Comparison of ENCODE assay signal across 25 cellular contexts in the genomic region with DNA sequence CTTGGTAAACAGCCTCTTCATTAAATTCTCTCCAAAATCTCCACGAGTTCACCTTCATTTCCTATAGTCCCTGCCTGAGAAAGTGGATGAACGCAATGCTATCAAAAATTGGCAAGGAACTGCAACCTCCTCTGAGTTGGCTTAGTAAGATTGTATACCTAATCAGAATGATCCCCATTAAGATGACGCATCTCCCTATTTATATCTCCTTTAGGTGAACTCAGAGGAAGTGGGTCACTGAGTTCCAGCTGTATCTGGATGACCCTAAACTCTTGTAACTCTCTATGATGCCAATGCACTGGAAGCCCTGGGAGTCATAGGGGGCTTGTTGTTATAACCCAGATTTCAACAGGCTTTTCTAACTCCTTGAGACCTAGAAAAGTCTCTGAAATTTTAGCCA. TPM values are rescaled to one million over a fixed set of nuclear protein-coding genes. Genes with fewer than 3 reads are reported as not detected.
DNase-seq lines count a peak whose midpoint lies in the region; ATAC-seq and TF ChIP-seq lines count a peak whose summit lies in the region.
"Had no signal": no experiment of that assay in that cellular context is flagged by ENCODE, and none has a peak within 500 bp of the region (broad histone marks: within the 10 kb centered on the region; RNA-seq: fewer than 3 reads in every experiment).

No MANE protein-coding gene starts in this region.

- ATAC-seq in IMR-90 (ENCODE audit: low read depth) (no peak), GM18505 (IDR thresholded peaks at IDR 0.05; ENCODE audit: unreplicated experiment) (no peak), upper lobe of right lung (no peak)
- ATAC-seq: HepG2, K562 had no signal

- dilution Hi-C loops in IMR-90 (cut with HindIII; ENCODE audit: low sequenced_read_pairs, unreplicated experiment) = no loop called here

- TF ChIP-seq RAD21 in IMR-90 (IDR thresholded peaks at IDR 0.05; ENCODE audit: low read length) = no peak

- CTCF ChIA-PET in IMR-90 (lab: Yijun Ruan, JAX) = interaction anchor here (1.2 kb wide), 1 partner anchor 104 kb away, joined by 3 read pairs; the partner anchor contains the start of gene EIF3F

- H3K4ac ChIP-seq in IMR-90 (ENCODE audit: low read depth, low read length) = no peak overlapping the region

- no peak overlapping the region for H2AFZ ChIP-seq in IMR-90 (replicated peaks; ENCODE audit: low read length, poor library complexity)

- H3K36me3 ChIP-seq in IMR-90 (ENCODE audit: control insufficient read depth, insufficient read depth, low read length) = no peaks in the 10 kb centered on the region
- no peaks in the 10 kb centered on the region for H3K36me3 ChIP-seq in left ventricle myocardium inferior
- no peaks in the 10 kb centered on the region for H3K36me3 ChIP-seq in upper lobe of right lung
- H3K36me3 ChIP-seq: MG63 had no signal

- no peaks in the 10 kb centered on the region for H3K9me1 ChIP-seq in IMR-90 (ENCODE audit: insufficient read depth, low read length)

- H3K4me3 ChIP-seq in IMR-90 (ENCODE audit: insufficient read depth, low read depth, low read length) (no peak overlapping the region), choroid plexus epithelial cell (ENCODE audit: low read depth, low read length) (no peak overlapping the region), left ventricle myocardium inferior (no peak overlapping the region), upper lobe of right lung (no peak overlapping the region)
- H3K4me3 ChIP-seq: K562, MG63 had no signal

- H2AK9ac ChIP-seq in IMR-90 (replicated peaks; ENCODE audit: low read depth, low read length, poor library complexity) = no peak overlapping the region

- no peak overlapping the region for H4K8ac ChIP-seq in IMR-90 (ENCODE audit: low read depth in 2 of 2, low read length in 2 of 2)

- no TSS peak for BruUV-seq in IMR-90 (replicated peaks; lab: Mats Ljungman, UMichigan)

- H3K4me2 ChIP-seq in IMR-90 (ENCODE audit: low read depth, low read length) = no peak overlapping the region
- H3K4me2 ChIP-seq: BLaER1 treated with 17β-estradiol and CSF1 and Interleukin-3, amounts not matched to agents 10 nM and 100 nM had no signal

- POLR2A ChIA-PET in IMR-90 (lab: Charles Lee; ENCODE audit: unreplicated experiment) = no interaction called here

- H3K18ac ChIP-seq in IMR-90 (ENCODE audit: low read depth, low read length) = no peak overlapping the region

- H4K20me1 ChIP-seq in IMR-90 (ENCODE audit: insufficient read depth, low read length) = no peaks in the 10 kb centered on the region
- H4K20me1 ChIP-seq: BLaER1 treated with 17β-estradiol and CSF1 and Interleukin-3, amounts not matched to agents 10 nM and 100 nM had no signal

- no peak overlapping the region for H2BK5ac ChIP-seq in IMR-90 (ENCODE audit: low read depth, low read length, poor library complexity, severe bottlenecking)

- TF ChIP-seq CTCF in IMR-90 (conservative IDR thresholded peaks at IDR 0.05; ENCODE audit: low read depth, low read length) (no peak), choroid plexus epithelial cell (conservative IDR thresholded peaks at IDR 0.05; ENCODE audit: low read depth, low read length) (no peak), left ventricle myocardium inferior (IDR thresholded peaks at IDR 0.05; ENCODE audit: borderline replicate concordance) (no peak), upper lobe of right lung (IDR thresholded peaks at IDR 0.05) (no peak)

- H3K27me3 ChIP-seq in IMR-90 (ENCODE audit: control insufficient read depth, insufficient read depth, low read length) = no peaks in the 10 kb centered on the region; the same call in 1 of the 2 replicates
- peaks cover 13% of the 10 kb centered on the region for H3K27me3 ChIP-seq in left ventricle myocardium inferior (ENCODE audit: low read depth)
- H3K27me3 ChIP-seq in upper lobe of right lung = peaks cover 6% of the 10 kb centered on the region
- H3K27me3 ChIP-seq: BLaER1 treated with 17β-estradiol and CSF1 and Interleukin-3, amounts not matched to agents 10 nM and 100 nM; MG63 had no signal

- in situ Hi-C loops in IMR-90 (cut with MboI; ENCODE audit: low sequenced_read_pairs) = loop anchor here (25.0 kb wide), 1 partner anchor 321 kb away; no protein-coding TSS in a partner anchor

- no peak overlapping the region for H3K9ac ChIP-seq in IMR-90 (ENCODE audit: low read depth, low read length)
- H3K9ac ChIP-seq: BLaER1 treated with 17β-estradiol and CSF1 and Interleukin-3, amounts not matched to agents 10 nM and 100 nM had no signal

- no peak overlapping the region for H2AK5ac ChIP-seq in IMR-90 (ENCODE audit: low read depth, low read length)

- intact Hi-C loops in IMR-90 (cut with micrococcal nuclease) = no loop called here
- intact Hi-C loops in left ventricle myocardium inferior (cut with micrococcal nuclease) = no loop called here
- intact Hi-C loops in upper lobe of right lung (cut with DNase I) = no loop called here

- no peaks in the 10 kb centered on the region for H3K4me1 ChIP-seq in IMR-90 (ENCODE audit: control insufficient read depth, insufficient read depth, low read length)
- H3K4me1 ChIP-seq in left ventricle myocardium inferior = no peaks in the 10 kb centered on the region
- H3K4me1 ChIP-seq in upper lobe of right lung = no peaks in the 10 kb centered on the region

- DNase-seq in ELR (ENCODE audit: low read depth) = peak; percentile 58
- peak; percentile 60 for DNase-seq in IMR-90
- DNase-seq in choroid plexus epithelial cell (ENCODE audit: low read depth) = peak; percentile 84
- DNase-seq in iris pigment epithelial cell (ENCODE audit: low read depth) = peak; percentile 12
- no peak for DNase-seq in left ventricle myocardium inferior
- no peak for DNase-seq in upper lobe of right lung
- DNase-seq: CD4-positive, alpha-beta memory T cell; COR-L47; DMS53; GF-D8; MG63; NCI-H2029; NCI-H446 treated with DMSO at 0.1 percent for 48 hours; NCI-H526 treated with DMSO at 0.1 percent for 48 hours; RPMI8226; SHP77 had no signal

- no peak overlapping the region for H3K56ac ChIP-seq in IMR-90 (ENCODE audit: extremely low read depth, insufficient read depth, low read length)

- H2BK15ac ChIP-seq in IMR-90 (ENCODE audit: low read depth, low read length) = no peak overlapping the region

- no peaks in the 10 kb centered on the region for H3K9me3 ChIP-seq in IMR-90 (ENCODE audit: control insufficient read depth, insufficient read depth, low read length)
- no peaks in the 10 kb centered on the region for H3K9me3 ChIP-seq in left ventricle myocardium inferior (replicated peaks)
- no peaks in the 10 kb centered on the region for H3K9me3 ChIP-seq in upper lobe of right lung
- H3K9me3 ChIP-seq: MG63 had no signal

- no peak overlapping the region for H4K91ac ChIP-seq in IMR-90 (ENCODE audit: insufficient read depth, low read depth, low read length)

- WGBS in IMR-90 (ENCODE audit: extremely low coverage in 2 of 2, insufficient read length in 1 of 2), 2 experiments = no CpG with 5 or more reads among the region's 3 CpGs

- no peak overlapping the region for H3K23ac ChIP-seq in IMR-90 (ENCODE audit: low read depth, low read length)

- TF ChIP-seq POLR2A in IMR-90 (IDR thresholded peaks at IDR 0.05; ENCODE audit: low read depth, low read length) (no peak), GM18505 (IDR thresholded peaks at IDR 0.05; ENCODE audit: borderline replicate concordance, extremely low read depth, insufficient read depth, insufficient read length) (no peak)

- H2BK120ac ChIP-seq in IMR-90 (ENCODE audit: low read depth, low read length) = no peak overlapping the region

- H3K14ac ChIP-seq in IMR-90 (replicated peaks; ENCODE audit: low read depth, low read length) = no peak overlapping the region

- no peaks in the 10 kb centered on the region for H3K79me1 ChIP-seq in IMR-90 (ENCODE audit: low read depth in 1 of 2, low read length in 2 of 2)

- H3K27ac ChIP-seq in IMR-90 (ENCODE audit: insufficient read depth, low read length) = no peak overlapping the region
- no peak overlapping the region for H3K27ac ChIP-seq in left ventricle myocardium inferior (replicated peaks)
- H3K27ac ChIP-seq in upper lobe of right lung = no peak overlapping the region

- no peak overlapping the region for H2BK20ac ChIP-seq in IMR-90 (ENCODE audit: low read depth, low read length)

- H4K5ac ChIP-seq in IMR-90 (ENCODE audit: low read depth, low read length) = no peak overlapping the region

TF ChIP-seq in IMR-90, 13 proteins besides CTCF, POLR2A, EP300 and RAD21 (continues in another document):
- TF ChIP-seq RCOR1 (IDR thresholded peaks at IDR 0.05; ENCODE audit: insufficient replicate concordance, low read length) = no peak
- TF ChIP-seq MAFK (IDR thresholded peaks at IDR 0.05; ENCODE audit: low read depth, low read length) = no peak
- TF ChIP-seq CEBPB (IDR thresholded peaks at IDR 0.05; ENCODE audit: low read depth, low read length) = no peak
- no peak for TF ChIP-seq MAZ (IDR thresholded peaks at IDR 0.05; ENCODE audit: borderline replicate concordance, low read depth, low read length)
- no peak for TF ChIP-seq FOS (IDR thresholded peaks at IDR 0.05; ENCODE audit: low read depth, low read length)
- TF ChIP-seq MXI1 (IDR thresholded peaks at IDR 0.05; ENCODE audit: borderline replicate concordance, low read depth, low read length) = no peak
- no peak for TF ChIP-seq SMC3 (IDR thresholded peaks at IDR 0.05; ENCODE audit: low read depth, low read length)

RNA-seq across cellular contexts. Expression of gene OR10A6, which starts 48.2 kb away (rescaled TPM):
- total RNA-seq in IMR-90 (2012; rRNA removed) (not detected in 2 replicates), left ventricle myocardium inferior (not detected), upper lobe of right lung (not detected)
- 0.14 and 0.19 TPM in 2 replicates for polyA plus RNA-seq in IMR-90 (2012; rRNA removed)
- 0.03 TPM in 1 of 2 replicates, not detected in the other for polyA plus RNA-seq in IMR-90 (2012; cell fraction: cytosol; rRNA removed)
- polyA plus RNA-seq in IMR-90 (2012; cell fraction: nucleus; rRNA removed; ENCODE audit: low replicate concordance) = 0.09 and 1.0 TPM in 2 replicates
- total RNA-seq: CD4-positive, alpha-beta memory T cell; Daoy; HepG2; HT-29; K562; LHCN-M2; SK-MEL-5 had no signal
- polyA plus RNA-seq: CD4-positive, alpha-beta memory T cell; HepG2; K562 had no signal

RNA-seq across cellular contexts. Expression of gene OR5P3, which starts 52.2 kb away (rescaled TPM):
- not detected in 2 replicates for total RNA-seq in IMR-90 (2012; rRNA removed)
- 0.09 TPM in 1 of 2 replicates, not detected in the other for polyA plus RNA-seq in IMR-90 (2012; rRNA removed)
- not detected in 2 replicates for polyA plus RNA-seq in IMR-90 (2012; cell fraction: cytosol; rRNA removed)
- polyA plus RNA-seq in IMR-90 (2012; cell fraction: nucleus; rRNA removed; ENCODE audit: low replicate concordance) = 0.32 TPM in 1 of 2 replicates, not detected in the other
- not detected for total RNA-seq in left ventricle myocardium inferior
- 2.2 TPM for total RNA-seq in upper lobe of right lung
- total RNA-seq: CD4-positive, alpha-beta memory T cell; Daoy; HepG2; HT-29; K562; LHCN-M2; SK-MEL-5 had no signal
- polyA plus RNA-seq: AG04450; CD4-positive, alpha-beta memory T cell; HepG2; K562 had no signal

RNA-seq across cellular contexts. Expression of gene OR10A3, which starts 58.6 kb away (rescaled TPM):
- total RNA-seq in IMR-90 (2012; rRNA removed) = under 0.01 TPM in 1 of 2 replicates, not detected in the other
- polyA plus RNA-seq in IMR-90 (2012; rRNA removed) = 0.03 and 0.13 TPM in 2 replicates
- not detected in 2 replicates for polyA plus RNA-seq in IMR-90 (2012; cell fraction: cytosol; rRNA removed)
- 0.12 and 1.1 TPM in 2 replicates for polyA plus RNA-seq in IMR-90 (2012; cell fraction: nucleus; rRNA removed; ENCODE audit: low replicate concordance)
- not detected for total RNA-seq in left ventricle myocardium inferior
- not detected for total RNA-seq in upper lobe of right lung
- total RNA-seq: CD4-positive, alpha-beta memory T cell; Daoy; HepG2; HT-29; K562; LHCN-M2; SK-MEL-5 had no signal
- polyA plus RNA-seq: CD4-positive, alpha-beta memory T cell; HepG2; K562 had no signal

Comparison
In these comparisons a context has a peak if more than half of its experiments do, and no peak if none do; other contexts are left out.
1. DNase-seq: peak in ELR (single experiment), IMR-90 (single experiment), choroid plexus epithelial cell (single experiment) and iris pigment epithelial cell (single experiment); none in left ventricle myocardium inferior (single experiment) and upper lobe of right lung (single experiment).